Comparison of ENCODE assay signal across 2 cellular contexts in the genomic region with DNA sequence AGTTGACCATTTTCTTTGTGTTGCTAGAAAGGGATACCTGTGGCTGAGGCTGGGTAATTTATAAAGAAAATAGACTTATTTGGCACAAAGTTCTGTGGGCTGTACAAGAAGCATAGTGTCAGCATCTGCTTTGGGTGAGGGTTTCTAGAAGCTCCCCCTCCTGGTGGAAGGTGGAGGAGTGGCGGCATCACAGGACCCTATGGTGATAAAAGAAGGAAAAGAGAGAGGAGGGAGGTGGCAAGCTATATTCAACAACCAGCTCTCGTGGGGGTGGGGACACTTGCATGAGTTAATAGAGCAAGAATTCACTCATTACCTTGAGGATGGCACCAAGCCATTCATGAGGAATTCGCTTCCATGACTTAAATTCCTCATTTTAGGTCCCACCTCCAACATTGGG.
TF ChIP-seq lines count a peak whose summit lies in the region.

No MANE protein-coding gene starts in this region.

TF ChIP-seq in SK-N-SH, 30 proteins besides CTCF, POLR2A, EP300 and RAD21 (continued from another document):
- no peak for TF ChIP-seq PBX3 (IDR thresholded peaks at IDR 0.05)
- no peak for TF ChIP-seq ZBTB33 (IDR thresholded peaks at IDR 0.05; ENCODE audit: borderline replicate concordance, low read depth)
- TF ChIP-seq TAF1 (IDR thresholded peaks at IDR 0.05; ENCODE audit: borderline replicate concordance, low read depth, low read length), result no peak
- TF ChIP-seq REST (IDR thresholded peaks at IDR 0.05; ENCODE audit: low read depth, low read length), result no peak
- no peak for TF ChIP-seq NFIC (IDR thresholded peaks at IDR 0.05; ENCODE audit: borderline replicate concordance)
- TF ChIP-seq USF1 (IDR thresholded peaks at IDR 0.05; ENCODE audit: borderline replicate concordance, low read depth), result no peak
- TF ChIP-seq, protein P1, sequence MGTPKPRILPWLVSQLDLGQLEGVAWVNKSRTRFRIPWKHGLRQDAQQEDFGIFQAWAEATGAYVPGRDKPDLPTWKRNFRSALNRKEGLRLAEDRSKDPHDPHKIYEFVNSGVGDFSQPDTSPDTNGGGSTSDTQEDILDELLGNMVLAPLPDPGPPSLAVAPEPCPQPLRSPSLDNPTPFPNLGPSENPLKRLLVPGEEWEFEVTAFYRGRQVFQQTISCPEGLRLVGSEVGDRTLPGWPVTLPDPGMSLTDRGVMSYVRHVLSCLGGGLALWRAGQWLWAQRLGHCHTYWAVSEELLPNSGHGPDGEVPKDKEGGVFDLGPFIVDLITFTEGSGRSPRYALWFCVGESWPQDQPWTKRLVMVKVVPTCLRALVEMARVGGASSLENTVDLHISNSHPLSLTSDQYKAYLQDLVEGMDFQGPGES (IDR thresholded peaks at IDR 0.05; ENCODE audit: low read depth, low read length), result no peak
- TF ChIP-seq TEAD4 (IDR thresholded peaks at IDR 0.05; ENCODE audit: borderline replicate concordance, insufficient read depth), result no peak

TF ChIP-seq in SK-N-SH treated with all-trans-retinoic acid at 6 μM for 48 hours, 23 proteins besides CTCF, POLR2A, EP300 and RAD21 (continued from another document):
- TF ChIP-seq PATZ1 (CRISPR knock-in tag; IDR thresholded peaks at IDR 0.05; ENCODE audit: borderline replicate concordance) (no peak), ARNTL (CRISPR knock-in tag; IDR thresholded peaks at IDR 0.05; ENCODE audit: borderline replicate concordance, low read depth) (no peak)
